ENCODE assay signal across 8 cellular contexts in the genomic region with DNA sequence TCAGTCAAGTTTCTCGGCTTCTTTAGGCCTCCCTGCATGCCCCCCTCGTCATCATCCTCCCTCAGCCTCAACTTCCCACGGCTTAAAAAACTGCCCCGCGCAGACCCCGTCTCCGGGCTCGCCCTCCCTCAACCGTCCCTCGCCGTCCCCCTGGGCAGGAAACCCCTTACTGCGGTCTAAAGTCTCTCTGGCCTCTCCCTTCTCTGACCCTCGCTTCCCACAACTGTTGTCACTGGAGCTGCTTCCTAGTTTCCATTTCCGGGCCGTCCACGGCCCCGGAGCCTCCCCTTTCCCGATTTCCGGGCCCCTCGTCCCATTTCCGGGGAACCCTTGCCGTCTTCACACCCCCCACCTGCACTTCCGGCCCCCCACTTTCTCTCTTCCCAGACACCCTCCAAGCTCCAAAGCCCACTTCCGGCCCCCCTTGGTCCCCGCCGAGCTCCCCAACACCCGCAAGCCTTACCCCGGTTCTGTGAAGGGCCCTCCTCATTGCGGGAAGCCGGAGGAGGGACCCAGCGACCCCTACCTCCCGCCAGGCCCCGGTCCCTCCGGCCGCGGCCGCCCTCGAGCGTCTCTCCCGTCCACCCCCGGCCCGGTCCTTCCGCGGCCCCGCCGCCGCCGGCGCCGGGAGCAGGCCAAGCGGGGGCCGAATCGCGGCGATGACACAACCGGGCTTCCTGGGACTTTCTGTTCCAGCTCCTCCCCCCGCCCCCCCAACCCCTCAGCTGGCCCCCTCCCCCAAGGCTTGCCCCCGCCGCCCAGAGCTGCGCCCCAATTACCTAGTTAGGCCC. TPM values are rescaled to one million over a fixed set of nuclear protein-coding genes. Genes with fewer than 3 reads are reported as not detected.
DNase-seq lines count a peak whose midpoint lies in the region; ATAC-seq and TF ChIP-seq lines count a peak whose summit lies in the region.

No MANE protein-coding gene starts in this region.

- intact Hi-C loops in right cardiac atrium (cut with DNase I), result loop anchor here in 2 of 4 donors (5.0 to 10.0 kb wide), 2 partner anchors 116 to 119 kb away; no protein-coding TSS in a partner anchor
- intact Hi-C loops in aorta (cut with DNase I), result loop anchor here (5.0 kb wide), 2 partner anchors 119 to 139 kb away; no protein-coding TSS in a partner anchor

- no peaks in the 10 kb centered on the region for H3K9me3 ChIP-seq in right cardiac atrium (ENCODE audit: control insufficient read depth, low read length)
- H3K9me3 ChIP-seq in aorta (ENCODE audit: control insufficient read depth, low read length), result no peaks in the 10 kb centered on the region

- TF ChIP-seq EP300 in Ishikawa (IDR thresholded peaks at IDR 0.05; ENCODE audit: borderline replicate concordance), result no peak

- under 1% methylated on average over 60 of the region's 60 CpGs for WGBS in right cardiac atrium
- 0 to 1% methylated on average over 59 to 60 of the region's 60 CpGs for WGBS in aorta, 2 donors

- H3K27me3 ChIP-seq in right cardiac atrium (ENCODE audit: control insufficient read depth, insufficient read depth), result no peaks in the 10 kb centered on the region
- no peaks in the 10 kb centered on the region for H3K27me3 ChIP-seq in aorta (ENCODE audit: control insufficient read depth in 1 of 2, insufficient read depth in 2 of 2, low read length in 1 of 2)

- no peak for TF ChIP-seq RAD21 in Ishikawa (IDR thresholded peaks at IDR 0.05; ENCODE audit: low read depth)

- H3K4me1 ChIP-seq in right cardiac atrium (ENCODE audit: control insufficient read depth, insufficient read depth, low read length) (no peaks in the 10 kb centered on the region), aorta (ENCODE audit: control insufficient read depth in 1 of 2, insufficient read depth in 2 of 2, low read length in 2 of 2) (peaks cover 0 to 2% of the 10 kb centered on the region in 2 donors)

- DNase-seq in EH (ENCODE audit: low read depth) (peak; percentile 78), SW480 (ENCODE audit: low spot score) (peak; percentile 66), amniotic stem cell (lab: John Stamatoyannopoulos, UW) (peak; percentile 47), right cardiac atrium (peak; percentile 78 to 89 (median 86)), putamen (ENCODE audit: low spot score) (peak; percentile 82), aorta (peak; percentile 78 to 88)

- ATAC-seq in GM21717 (IDR thresholded peaks at IDR 0.05; ENCODE audit: unreplicated experiment) (peak; percentile 25), right cardiac atrium (peak; percentile 57 to 62), aorta (ENCODE audit: low FRiP score) (peak; percentile 66)

- peak overlapping the region; percentile 89 for H3K4me3 ChIP-seq in right cardiac atrium (ENCODE audit: low read length)
- H3K4me3 ChIP-seq in aorta (ENCODE audit: low read length in 2 of 2), result peak overlapping the region; percentile 62 to 87

- H3K27ac ChIP-seq in right cardiac atrium (ENCODE audit: low read length), result peak overlapping the region; percentile 99
- peak overlapping the region; percentile 92 to 97 for H3K27ac ChIP-seq in aorta (ENCODE audit: low read depth in 1 of 2, low read length in 2 of 2)

- peaks cover 0 to 2% of the 10 kb centered on the region in 2 donors for H3K36me3 ChIP-seq in aorta (ENCODE audit: control insufficient read depth in 1 of 2, insufficient read depth in 2 of 2, low read length in 1 of 2)

TF ChIP-seq in Ishikawa, 13 proteins besides CTCF, POLR2A, EP300 and RAD21:
- no peak for TF ChIP-seq CEBPB (IDR thresholded peaks at IDR 0.05)
- TF ChIP-seq FOXM1 (IDR thresholded peaks at IDR 0.05; ENCODE audit: borderline replicate concordance, low read depth), result no peak
- TF ChIP-seq TAF1 (IDR thresholded peaks at IDR 0.05; ENCODE audit: low read depth), result peak; percentile 31; the same call in 1 of the 2 replicates
- no peak for TF ChIP-seq CREB1 (IDR thresholded peaks at IDR 0.05; ENCODE audit: low read depth)
- TF ChIP-seq, protein P1, sequence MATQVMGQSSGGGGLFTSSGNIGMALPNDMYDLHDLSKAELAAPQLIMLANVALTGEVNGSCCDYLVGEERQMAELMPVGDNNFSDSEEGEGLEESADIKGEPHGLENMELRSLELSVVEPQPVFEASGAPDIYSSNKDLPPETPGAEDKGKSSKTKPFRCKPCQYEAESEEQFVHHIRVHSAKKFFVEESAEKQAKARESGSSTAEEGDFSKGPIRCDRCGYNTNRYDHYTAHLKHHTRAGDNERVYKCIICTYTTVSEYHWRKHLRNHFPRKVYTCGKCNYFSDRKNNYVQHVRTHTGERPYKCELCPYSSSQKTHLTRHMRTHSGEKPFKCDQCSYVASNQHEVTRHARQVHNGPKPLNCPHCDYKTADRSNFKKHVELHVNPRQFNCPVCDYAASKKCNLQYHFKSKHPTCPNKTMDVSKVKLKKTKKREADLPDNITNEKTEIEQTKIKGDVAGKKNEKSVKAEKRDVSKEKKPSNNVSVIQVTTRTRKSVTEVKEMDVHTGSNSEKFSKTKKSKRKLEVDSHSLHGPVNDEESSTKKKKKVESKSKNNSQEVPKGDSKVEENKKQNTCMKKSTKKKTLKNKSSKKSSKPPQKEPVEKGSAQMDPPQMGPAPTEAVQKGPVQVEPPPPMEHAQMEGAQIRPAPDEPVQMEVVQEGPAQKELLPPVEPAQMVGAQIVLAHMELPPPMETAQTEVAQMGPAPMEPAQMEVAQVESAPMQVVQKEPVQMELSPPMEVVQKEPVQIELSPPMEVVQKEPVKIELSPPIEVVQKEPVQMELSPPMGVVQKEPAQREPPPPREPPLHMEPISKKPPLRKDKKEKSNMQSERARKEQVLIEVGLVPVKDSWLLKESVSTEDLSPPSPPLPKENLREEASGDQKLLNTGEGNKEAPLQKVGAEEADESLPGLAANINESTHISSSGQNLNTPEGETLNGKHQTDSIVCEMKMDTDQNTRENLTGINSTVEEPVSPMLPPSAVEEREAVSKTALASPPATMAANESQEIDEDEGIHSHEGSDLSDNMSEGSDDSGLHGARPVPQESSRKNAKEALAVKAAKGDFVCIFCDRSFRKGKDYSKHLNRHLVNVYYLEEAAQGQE (IDR thresholded peaks at IDR 0.05; ENCODE audit: low read depth), result no peak
- TF ChIP-seq ZBTB7A (IDR thresholded peaks at IDR 0.05; ENCODE audit: low read depth), result 0 out of 2 replicates have a peak, but pooled peaks have one; percentile 28
- TF ChIP-seq, protein P2, sequence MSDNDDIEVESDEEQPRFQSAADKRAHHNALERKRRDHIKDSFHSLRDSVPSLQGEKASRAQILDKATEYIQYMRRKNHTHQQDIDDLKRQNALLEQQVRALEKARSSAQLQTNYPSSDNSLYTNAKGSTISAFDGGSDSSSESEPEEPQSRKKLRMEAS (IDR thresholded peaks at IDR 0.05), result peak; percentile 39; the same call in 1 of the 2 replicates
- TF ChIP-seq YY1 (IDR thresholded peaks at IDR 0.05; ENCODE audit: low read depth), result no peak

RNA-seq across cellular contexts. Expression of gene TRIP12, which starts 0.5 kb away (rescaled TPM):
- 100 to 1,000 TPM; 190 to 212 (median 205) TPM for total RNA-seq in right cardiac atrium
- polyA plus RNA-seq in right cardiac atrium, result 24.5 TPM
- 100 to 1,000 TPM; 220 to 232 TPM for total RNA-seq in aorta
- 10 to 100 TPM; 22.5 to 25.5 TPM for polyA plus RNA-seq in aorta

RNA-seq across cellular contexts. Expression of gene FBXO36, which starts 1.0 kb away (rescaled TPM):
- 1 to 10 TPM; 1.2 to 2.4 (median 1.5) TPM for total RNA-seq in right cardiac atrium
- polyA plus RNA-seq in right cardiac atrium, result 0.77 TPM
- 1 to 10 TPM; 1.9 to 2.2 TPM for total RNA-seq in aorta
- 1 to 10 TPM; 1.3 to 1.5 TPM for polyA plus RNA-seq in aorta

Comparison
In these comparisons a context has a peak if more than half of its experiments do, and no peak if none do; other contexts are left out.
1. Peak in every context shown above with its lines: DNase-seq, ATAC-seq, H3K4me3 ChIP-seq and H3K27ac ChIP-seq.